ENCODE assay signal across 30 cellular contexts in the genomic region with DNA sequence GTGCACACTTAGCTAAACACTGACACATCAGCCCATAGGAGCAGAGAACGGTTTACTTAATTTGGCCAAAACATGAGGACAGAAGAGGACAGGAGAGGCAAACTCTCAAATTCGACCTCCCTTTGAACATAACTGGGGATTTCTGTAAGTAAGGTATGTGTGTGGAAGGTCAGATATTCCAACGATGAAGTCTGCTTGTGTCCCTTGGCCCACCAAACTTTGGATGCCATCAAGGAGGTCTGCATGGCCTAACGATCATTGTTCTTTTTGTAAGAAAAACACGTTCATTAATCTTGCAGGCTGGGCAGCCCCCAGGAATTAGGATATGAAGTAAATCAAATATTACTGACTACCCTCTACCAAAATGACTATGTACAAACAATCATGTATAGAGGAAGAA.
"Had no signal": no experiment of that assay in that cellular context is flagged by ENCODE, and none has a peak within 500 bp of the region (broad histone marks: within the 10 kb centered on the region; RNA-seq: fewer than 3 reads in every experiment).

No MANE protein-coding gene starts in this region.

- H3K4me3 ChIP-seq: coronary artery, dorsolateral prefrontal cortex had no signal

- H3K27me3 Mint-ChIP-seq: activated CD4-positive, alpha-beta memory T cell treated with anti-CD3 and anti-CD28 coated beads, Interleukin-2, amount 10 ng/mL, durations not matched to agents 7 days and 5 days; activated CD4-positive, alpha-beta T cell treated with anti-CD3 and anti-CD28 coated beads, Interleukin-2, amount 10 ng/mL, durations not matched to agents 7 days and 5 days; activated naive CD8-positive, alpha-beta T cell; activated T-helper 17 cell treated with anti-CD3 and anti-CD28 coated beads, Interleukin-2, amount 50 U/mL, for 72 hours; central memory CD8-positive, alpha-beta T cell; dendritic cell treated with granulocyte-macrophage colony-stimulating factor and Interleukin-4, amounts not matched to agents 40 ng/mL and 50 ng/mL, for 4 days; T-helper 17 cell had no signal

- H3K4me3 Mint-ChIP-seq: activated CD4-positive, alpha-beta memory T cell treated with anti-CD3 and anti-CD28 coated beads, Interleukin-2, amount 10 ng/mL, durations not matched to agents 7 days and 5 days; activated CD4-positive, alpha-beta T cell treated with anti-CD3 and anti-CD28 coated beads, Interleukin-2, amount 10 ng/mL, durations not matched to agents 7 days and 5 days; activated naive CD8-positive, alpha-beta T cell; activated T-cell treated with anti-CD3 and anti-CD28 coated beads, Interleukin-2, amount 50 U/mL, for 4 hours; activated T-helper 17 cell treated with anti-CD3 and anti-CD28 coated beads, Interleukin-2, amount 50 U/mL, for 72 hours; central memory CD8-positive, alpha-beta T cell; dendritic cell treated with granulocyte-macrophage colony-stimulating factor and Interleukin-4, amounts not matched to agents 40 ng/mL and 50 ng/mL, for 4 days; endodermal cell; T-helper 17 cell; T-helper 2 cell treated with Interferon-gamma antibody and Interleukin-4, amounts not matched to agents 5 μg/mL and 100 μg/mL, for 36 hours had no signal

- H3K4me1 Mint-ChIP-seq: activated CD4-positive, alpha-beta memory T cell treated with anti-CD3 and anti-CD28 coated beads, Interleukin-2, amount 10 ng/mL, durations not matched to agents 7 days and 5 days; activated CD4-positive, alpha-beta T cell treated with anti-CD3 and anti-CD28 coated beads, Interleukin-2, amount 10 ng/mL, durations not matched to agents 7 days and 5 days; activated T-helper 17 cell treated with anti-CD3 and anti-CD28 coated beads, Interleukin-2, amount 50 U/mL, for 72 hours; central memory CD8-positive, alpha-beta T cell; T-helper 17 cell had no signal

- DNase-seq: activated CD4-positive, alpha-beta memory T cell treated with anti-CD3 and anti-CD28 coated beads, Interleukin-2, amount 10 ng/mL, durations not matched to agents 7 days and 5 days; activated CD4-positive, alpha-beta T cell treated with anti-CD3 and anti-CD28 coated beads for 4 hours; activated CD4-positive, alpha-beta T cell treated with anti-CD3 and anti-CD28 coated beads, Interleukin-2, amount 10 ng/mL, durations not matched to agents 7 days and 5 days; activated CD4-positive, alpha-beta T cell treated with anti-CD3 and anti-CD28 coated beads, Interleukin-2, amount 50 U/mL, for 4 hours; activated CD4-positive, CD25-positive, alpha-beta regulatory T cell; activated CD4-positive, CD25-positive, alpha-beta regulatory T cell treated with anti-CD3 and anti-CD28 coated beads, Interleukin-2, amount 50 U/mL, for 72 hours; activated CD8-positive, alpha-beta memory T cell treated with anti-CD3 and anti-CD28 coated beads for 24 hours; activated effector memory CD4-positive, alpha-beta T cell treated with Interleukin-2 at 50 U/mL for 16 hours; activated gamma-delta T cell treated with Interleukin-2 at 50 U/mL for 16 hours; activated naive CD4-positive, alpha-beta T cell treated with anti-CD3 and anti-CD28 coated beads, Interleukin-2, amount 50 U/mL, for 16 hours; activated naive CD4-positive, alpha-beta T cell treated with Interleukin-2 at 50 U/mL for 16 hours; activated T-cell treated with anti-CD3 and anti-CD28 coated beads, Interleukin-2, amount 50 U/mL, for 4 hours; amniotic stem cell; anterior cingulate cortex; brain microvascular endothelial cell; dorsolateral prefrontal cortex; effector memory CD4-positive, alpha-beta T cell; endodermal cell; foreskin fibroblast; head of caudate nucleus; T-helper 17 cell; T1000; WERI-Rb-1 had no signal

- H3K9me3 Mint-ChIP-seq: activated CD4-positive, alpha-beta memory T cell treated with anti-CD3 and anti-CD28 coated beads, Interleukin-2, amount 10 ng/mL, durations not matched to agents 7 days and 5 days; activated CD4-positive, alpha-beta T cell treated with anti-CD3 and anti-CD28 coated beads, Interleukin-2, amount 10 ng/mL, durations not matched to agents 7 days and 5 days; activated T-helper 17 cell treated with anti-CD3 and anti-CD28 coated beads, Interleukin-2, amount 50 U/mL, for 72 hours; central memory CD8-positive, alpha-beta T cell; endodermal cell; T-helper 2 cell treated with Interferon-gamma antibody and Interleukin-4, amounts not matched to agents 5 μg/mL and 100 μg/mL, for 36 hours had no signal

- H3K36me3 ChIP-seq: brain microvascular endothelial cell, WERI-Rb-1 had no signal

- H3K27ac ChIP-seq: brain microvascular endothelial cell, coronary artery, dorsolateral prefrontal cortex, WERI-Rb-1 had no signal

- ATAC-seq: activated T-cell treated with anti-CD3 and anti-CD28 coated beads, Interleukin-2, amount 50 U/mL, for 4 hours; activated T-helper 17 cell treated with anti-CD3 and anti-CD28 coated beads, Interleukin-2, amount 50 U/mL, for 72 hours; esophagus mucosa; T-helper 17 cell had no signal

- H3K36me3 Mint-ChIP-seq: activated naive CD8-positive, alpha-beta T cell had no signal

- H3K27ac Mint-ChIP-seq: activated CD4-positive, alpha-beta memory T cell treated with anti-CD3 and anti-CD28 coated beads, Interleukin-2, amount 10 ng/mL, durations not matched to agents 7 days and 5 days; activated CD4-positive, alpha-beta T cell treated with anti-CD3 and anti-CD28 coated beads, Interleukin-2, amount 10 ng/mL, durations not matched to agents 7 days and 5 days; activated naive CD8-positive, alpha-beta T cell; activated T-helper 17 cell treated with anti-CD3 and anti-CD28 coated beads, Interleukin-2, amount 50 U/mL, for 72 hours; dendritic cell treated with granulocyte-macrophage colony-stimulating factor and Interleukin-4, amounts not matched to agents 40 ng/mL and 50 ng/mL, for 4 days; endodermal cell; T-helper 17 cell; T-helper 2 cell treated with Interferon-gamma antibody and Interleukin-4, amounts not matched to agents 5 μg/mL and 100 μg/mL, for 36 hours had no signal

- H3K27me3 ChIP-seq: brain microvascular endothelial cell, dorsolateral prefrontal cortex had no signal
